ENCODE assay signal across 8 cellular contexts in genomic region chr16:49281843-49282642, GRCh38. TPM values are rescaled to one million over a fixed set of nuclear protein-coding genes. Genes with fewer than 3 reads are reported as not detected.
DNase-seq lines count a peak whose midpoint lies in the region; ATAC-seq and TF ChIP-seq lines count a peak whose summit lies in the region.

No MANE protein-coding gene starts in this region.

- peak overlapping the region; percentile 53 for H3K4me3 Mint-ChIP-seq in activated naive CD4-positive, alpha-beta T cell treated with anti-CD3 and anti-CD28 coated beads for 36 hours
- peak overlapping the region; percentile 62 for H3K4me3 Mint-ChIP-seq in osteocyte (ENCODE audit: unreplicated experiment)

- under 1% methylated on average over 124 of the region's 124 CpGs for WGBS in urinary bladder

- H3K27ac ChIP-seq in urinary bladder (ENCODE audit: low read depth) = no peak overlapping the region

- H3K9me3 Mint-ChIP-seq in activated naive CD4-positive, alpha-beta T cell treated with anti-CD3 and anti-CD28 coated beads for 36 hours = no peaks in the 10 kb centered on the region
- no peaks in the 10 kb centered on the region for H3K9me3 Mint-ChIP-seq in osteocyte (ENCODE audit: unreplicated experiment)

- ATAC-seq in activated CD4-positive, CD25-positive, alpha-beta regulatory T cell treated with anti-CD3 and anti-CD28 coated beads, Interleukin-2, amount 50 U/mL, for 24 hours = peak; percentile 51
- ATAC-seq in HG02870 (IDR thresholded peaks at IDR 0.05; ENCODE audit: unreplicated experiment) (peak; percentile 90), Right ventricle myocardium inferior (peak; percentile 96)

- DNase-seq in activated CD4-positive, CD25-positive, alpha-beta regulatory T cell (lab: John Stamatoyannopoulos, UW) = no peak
- peak; percentile 93 for DNase-seq in NCI-H2107 (lab: John Stamatoyannopoulos, UW)
- DNase-seq in activated naive CD4-positive, alpha-beta T cell treated with anti-CD3 and anti-CD28 coated beads for 36 hours = peak; percentile 78
- DNase-seq in Right ventricle myocardium inferior (ENCODE audit: missing footprints) = peak; percentile 89
- no peak for DNase-seq in osteocyte (ENCODE audit: extremely low spot score, unreplicated experiment)

- TF ChIP-seq CTCF in osteocyte (IDR thresholded peaks at IDR 0.05) = peak; percentile 39

- no peaks in the 10 kb centered on the region for H3K36me3 ChIP-seq in urinary bladder (ENCODE audit: insufficient read depth)

- H3K27me3 Mint-ChIP-seq in activated naive CD4-positive, alpha-beta T cell treated with anti-CD3 and anti-CD28 coated beads for 36 hours (ENCODE audit: low read depth) = peaks cover 59% of the 10 kb centered on the region
- peaks cover 75% of the 10 kb centered on the region for H3K27me3 Mint-ChIP-seq in osteocyte (ENCODE audit: unreplicated experiment)

- H3K4me1 ChIP-seq in urinary bladder (ENCODE audit: insufficient read depth) = peaks cover 6% of the 10 kb centered on the region

- CTCF ChIA-PET in activated naive CD4-positive, alpha-beta T cell treated with anti-CD3 and anti-CD28 coated beads for 36 hours (lab: Charles Lee) = no interaction called here

- intact Hi-C loops in activated naive CD4-positive, alpha-beta T cell treated with anti-CD3 and anti-CD28 coated beads for 36 hours (cut with micrococcal nuclease) = loop anchor here (1.0 kb wide), 1 partner anchor 595 kb away; no protein-coding TSS in a partner anchor
- intact Hi-C loops in Right ventricle myocardium inferior (cut with DNase I) = no loop called here

- no peak overlapping the region for H3K27ac Mint-ChIP-seq in activated naive CD4-positive, alpha-beta T cell treated with anti-CD3 and anti-CD28 coated beads for 36 hours
- H3K27ac Mint-ChIP-seq in osteocyte (ENCODE audit: unreplicated experiment) = no peak overlapping the region

- H3K36me3 Mint-ChIP-seq in activated naive CD4-positive, alpha-beta T cell treated with anti-CD3 and anti-CD28 coated beads for 36 hours (ENCODE audit: low read depth) = no peaks in the 10 kb centered on the region
- no peaks in the 10 kb centered on the region for H3K36me3 Mint-ChIP-seq in osteocyte (ENCODE audit: unreplicated experiment)

- H3K4me1 Mint-ChIP-seq in activated naive CD4-positive, alpha-beta T cell treated with anti-CD3 and anti-CD28 coated beads for 36 hours (ENCODE audit: low read depth) = peaks cover 21% of the 10 kb centered on the region
- H3K4me1 Mint-ChIP-seq in osteocyte (ENCODE audit: unreplicated experiment) = peaks cover 8% of the 10 kb centered on the region

- H3K4me3 ChIP-seq in urinary bladder (ENCODE audit: low read depth, low read length) = peak overlapping the region; percentile 40

RNA-seq across cellular contexts. Expression of gene CBLN1, which starts 0.4 kb away (rescaled TPM):
- total RNA-seq in activated naive CD4-positive, alpha-beta T cell treated with anti-CD3 and anti-CD28 coated beads for 36 hours = not detected
- total RNA-seq in Right ventricle myocardium inferior = 0.89 TPM
- total RNA-seq in osteocyte = not detected in 2 replicates
- total RNA-seq in urinary bladder = 6.8 TPM
- polyA plus RNA-seq in urinary bladder = 0.04 TPM

Comparison
In these comparisons a context has a peak if more than half of its experiments do, and no peak if none do; other contexts are left out.
1. DNase-seq: peak in NCI-H2107 (single experiment), activated naive CD4-positive, alpha-beta T cell treated with anti-CD3 and anti-CD28 coated beads for 36 hours (single experiment) and Right ventricle myocardium inferior (single experiment); none in activated CD4-positive, CD25-positive, alpha-beta regulatory T cell (0 of 4) and osteocyte (single experiment).
2. Peak in every context shown above with its lines, with median percentiles within 50 percentile points of each other: ATAC-seq.